ENCODE assay signal across 8 cellular contexts in the genomic region with DNA sequence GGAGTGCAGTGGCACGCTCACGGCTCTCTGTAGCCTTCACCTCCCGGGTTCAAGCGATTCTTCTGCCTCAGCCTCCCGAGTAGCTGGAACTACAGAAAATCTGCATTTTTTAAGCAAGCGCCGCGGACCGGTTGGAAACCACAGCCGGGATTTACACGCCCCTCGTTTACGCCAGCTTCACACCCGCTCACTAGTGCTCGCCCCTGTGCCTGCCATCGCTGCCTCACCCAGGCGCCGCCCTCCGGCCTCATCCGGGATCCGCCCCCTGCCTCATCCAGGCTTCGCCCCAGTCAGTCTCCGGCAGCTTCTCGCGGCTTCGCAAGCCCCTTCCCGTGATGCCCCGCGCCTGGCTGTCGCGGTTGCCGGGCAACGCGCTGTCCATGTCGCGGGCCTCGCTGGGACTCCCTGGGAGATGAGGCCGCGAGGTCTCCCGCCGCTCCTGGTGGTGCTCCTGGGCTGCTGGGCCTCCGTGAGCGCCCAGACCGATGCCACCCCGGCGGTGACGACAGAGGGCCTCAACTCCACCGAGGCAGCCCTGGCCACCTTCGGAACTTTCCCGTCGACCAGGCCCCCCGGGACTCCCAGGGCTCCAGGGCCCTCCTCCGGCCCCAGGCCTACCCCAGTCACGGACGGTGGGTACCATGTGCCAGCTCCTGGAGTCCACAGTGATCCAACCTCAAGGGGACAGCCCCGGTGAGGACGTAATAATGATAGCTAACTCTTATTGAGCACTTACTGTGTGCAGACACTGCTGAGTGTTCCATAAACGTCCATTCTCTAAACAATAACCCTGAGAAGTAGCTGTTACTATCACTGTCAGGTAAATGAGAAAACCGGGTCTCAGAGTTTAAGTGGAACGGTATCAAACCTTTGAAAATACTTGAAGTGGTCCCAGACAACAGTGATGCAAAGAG. TPM values are rescaled to one million over a fixed set of nuclear protein-coding genes. Genes with fewer than 3 reads are reported as not detected.
DNase-seq lines count a peak whose midpoint lies in the region; ATAC-seq, FAIRE-seq and TF ChIP-seq lines count a peak whose summit lies in the region.

A gene (plus strand): TSS at position 359 of the 914 bp plus-strand sequence. CDS start 54 bp downstream, at position 413.

- FAIRE-seq in kidney (lab: Jason Lieb, UNC): no peak

- peaks cover 0 to 4% of the 10 kb centered on the region in 2 donors for H3K36me3 ChIP-seq in kidney (ENCODE audit: control insufficient read depth in 1 of 2, insufficient read depth in 2 of 2, low read length in 2 of 2)

- TF ChIP-seq CTCF in chondrocyte (IDR thresholded peaks at IDR 0.05): peak; percentile 25
- no peak for TF ChIP-seq CTCF in kidney (IDR thresholded peaks at IDR 0.05; ENCODE audit: borderline replicate concordance, extremely low read depth, insufficient read depth)

- intact Hi-C loops in activated CD4-positive, alpha-beta T cell treated with anti-CD3 and anti-CD28 coated beads for 36 hours (cut with DNase I, micrococcal nuclease): loop anchor here in 1 of 2 experiments (1.0 to 10.0 kb wide), 9 partner anchors 31 to 489 kb away; a partner anchor contains a TSS
- intact Hi-C loops in kidney (cut with DNase I): no loop called here

- POLR2A ChIA-PET in activated CD4-positive, alpha-beta T cell treated with anti-CD3 and anti-CD28 coated beads for 36 hours (lab: Charles Lee): interaction anchor here (0.7 to 1.2 kb wide), 4 partner anchors 33 to 146 kb away, joined by 3 to 9 read pairs (median 6); a partner anchor contains a TSS

- no peaks in the 10 kb centered on the region for H3K27me3 Mint-ChIP-seq in activated CD4-positive, alpha-beta T cell treated with anti-CD3 and anti-CD28 coated beads for 36 hours
- no peaks in the 10 kb centered on the region for H3K27me3 Mint-ChIP-seq in chondrocyte (ENCODE audit: low read depth)

- H3K36me3 Mint-ChIP-seq in activated CD4-positive, alpha-beta T cell treated with anti-CD3 and anti-CD28 coated beads for 36 hours (ENCODE audit: low read depth): no peaks in the 10 kb centered on the region
- peaks cover 1% of the 10 kb centered on the region for H3K36me3 Mint-ChIP-seq in chondrocyte (ENCODE audit: low read depth)

- peak within 1 kb of the TSS; percentile 38 to 67 for H3K27ac ChIP-seq in kidney (ENCODE audit: low read depth in 2 of 2, low read length in 2 of 2)

- DNase-seq in Ammon's horn (ENCODE audit: low spot score): peak; percentile 96
- DNase-seq in NCI-H510A (lab: John Stamatoyannopoulos, UW): peak; percentile 93
- peak; percentile 99 for DNase-seq in activated CD4-positive, alpha-beta T cell treated with anti-CD3 and anti-CD28 coated beads for 36 hours
- peak; percentile 99 for DNase-seq in chondrocyte (ENCODE audit: low spot score)
- DNase-seq in kidney: peak; percentile 98
- peak; percentile 91 to 94 for DNase-seq in stimulated activated CD4-positive, alpha-beta T cell treated with anti-CD3 and anti-CD28 coated beads, Interleukin-15, amount 100 ng/mL, for 1 hour (ENCODE audit: low read depth in 1 of 2, low spot score in 1 of 2)

- peak within 1 kb of the TSS; percentile 85 to 89 for H3K9ac ChIP-seq in kidney (ENCODE audit: low read length in 2 of 2)

- peak within 1 kb of the TSS; percentile 78 for H3K4me3 Mint-ChIP-seq in activated CD4-positive, alpha-beta T cell treated with anti-CD3 and anti-CD28 coated beads for 36 hours
- H3K4me3 Mint-ChIP-seq in chondrocyte (ENCODE audit: unreplicated experiment): peak within 1 kb of the TSS; percentile 84

- ATAC-seq in HG03439 (IDR thresholded peaks at IDR 0.05; ENCODE audit: unreplicated experiment): peak; percentile 90
- ATAC-seq in activated CD4-positive, alpha-beta T cell treated with anti-CD3 and anti-CD28 coated beads for 36 hours: peak; percentile 99

- peaks cover 12% of the 10 kb centered on the region for H3K4me1 Mint-ChIP-seq in activated CD4-positive, alpha-beta T cell treated with anti-CD3 and anti-CD28 coated beads for 36 hours
- peaks cover 8% of the 10 kb centered on the region for H3K4me1 Mint-ChIP-seq in chondrocyte (ENCODE audit: low read depth)

- no peaks in the 10 kb centered on the region for H3K9me3 ChIP-seq in kidney (ENCODE audit: control insufficient read depth in 1 of 2, low read length in 2 of 2)

- peaks cover 0 to 4% of the 10 kb centered on the region in 2 donors for H3K4me1 ChIP-seq in kidney (ENCODE audit: control insufficient read depth in 1 of 2, insufficient read depth in 1 of 2, low read depth in 1 of 2, low read length in 2 of 2)

- peak within 1 kb of the TSS; percentile 67 for H3K27ac Mint-ChIP-seq in activated CD4-positive, alpha-beta T cell treated with anti-CD3 and anti-CD28 coated beads for 36 hours
- H3K27ac Mint-ChIP-seq in chondrocyte (ENCODE audit: unreplicated experiment): peak within 1 kb of the TSS; percentile 78

- peak; percentile 89 for TF ChIP-seq POLR2A in GM19193 (IDR thresholded peaks at IDR 0.05; ENCODE audit: extremely low read depth, insufficient read depth, insufficient read length)

- H3K9me3 Mint-ChIP-seq in activated CD4-positive, alpha-beta T cell treated with anti-CD3 and anti-CD28 coated beads for 36 hours (ENCODE audit: low read depth): no peaks in the 10 kb centered on the region
- no peaks in the 10 kb centered on the region for H3K9me3 Mint-ChIP-seq in chondrocyte (ENCODE audit: low read depth)

- H3K4me3 ChIP-seq in kidney (ENCODE audit: low read length in 2 of 2): peak within 1 kb of the TSS; percentile 87 to 88

- CTCF ChIA-PET in activated CD4-positive, alpha-beta T cell treated with anti-CD3 and anti-CD28 coated beads for 36 hours (lab: Charles Lee): interaction anchor here (0.7 to 2.9 kb wide), 7 partner anchors 13 to 212 kb away, joined by 3 to 21 read pairs (median 5); a partner anchor contains a TSS

RNA-seq across cellular contexts. Expression of the gene that starts here (rescaled TPM):
- 1 to 10 TPM; 7.2 to 7.3 TPM for total RNA-seq in activated CD4-positive, alpha-beta T cell treated with anti-CD3 and anti-CD28 coated beads for 36 hours
- total RNA-seq in chondrocyte (32.9 to 55.1 TPM (median 37.1 TPM) in 3 replicates), kidney (76.9 TPM)
- 71.2 TPM for polyA plus RNA-seq in kidney (ENCODE audit: insufficient read depth, low read depth, low replicate concordance)

Comparison
In these comparisons a context has a peak if more than half of its experiments do, and no peak if none do; other contexts are left out.
1. Peak in every context shown above with its lines: DNase-seq, ATAC-seq, H3K4me3 ChIP-seq and H3K27ac ChIP-seq.